In genomic region chr22:27378994-27379393, GRCh38 we compare ENCODE assay signal across 16 cellular contexts.
A peak's percentile ranks its signal among the peaks of the same experiment; 100 is the strongest.
DNase-seq lines count a peak whose midpoint lies in the region; TF ChIP-seq lines count a peak whose summit lies in the region.
"Had no signal": no experiment of that assay in that cellular context is flagged by ENCODE, and none has a peak within 500 bp of the region (broad histone marks: within the 10 kb centered on the region; RNA-seq: fewer than 3 reads in every experiment).

No MANE protein-coding gene starts in this region.

- peaks cover 57% of the 10 kb centered on the region for H3K4me1 Mint-ChIP-seq in brain
- H3K4me1 Mint-ChIP-seq in osteocyte (ENCODE audit: unreplicated experiment): peaks cover 27% of the 10 kb centered on the region
- H3K4me1 Mint-ChIP-seq: CD4-positive, CD25-positive, alpha-beta regulatory T cell had no signal

- no peak overlapping the region; the same call in 1 of the 2 replicates for H3K27ac ChIP-seq in BLaER1
- H3K27ac ChIP-seq: HL-60 had no signal

- H3K9me3 ChIP-seq in BLaER1: peaks cover 10% of the 10 kb centered on the region

- H3K27ac Mint-ChIP-seq in brain (peak overlapping the region in 4 of 5 experiments; percentile 19 to 87 (median 58)), osteocyte (ENCODE audit: unreplicated experiment) (peak overlapping the region; percentile 78)
- H3K27ac Mint-ChIP-seq: CD4-positive, CD25-positive, alpha-beta regulatory T cell had no signal

- H3K4me2 ChIP-seq in BLaER1: peak overlapping the region; percentile 94

- H3K4me3 Mint-ChIP-seq in brain (peak overlapping the region in 1 of 5 experiments; percentile 19), osteocyte (ENCODE audit: unreplicated experiment) (peak overlapping the region; percentile 35)
- H3K4me3 Mint-ChIP-seq: CD4-positive, CD25-positive, alpha-beta regulatory T cell had no signal

- no peaks in the 10 kb centered on the region for H3K36me3 ChIP-seq in BLaER1
- H3K36me3 ChIP-seq: HAP-1 had no signal

- H3K27me3 Mint-ChIP-seq in brain: peaks cover 15% of the 10 kb centered on the region
- no peaks in the 10 kb centered on the region for H3K27me3 Mint-ChIP-seq in osteocyte (ENCODE audit: unreplicated experiment)

- peaks cover 4% of the 10 kb centered on the region for H3K36me3 Mint-ChIP-seq in brain
- H3K36me3 Mint-ChIP-seq in osteocyte (ENCODE audit: unreplicated experiment): peaks cover 2% of the 10 kb centered on the region
- H3K36me3 Mint-ChIP-seq: CD4-positive, CD25-positive, alpha-beta regulatory T cell had no signal

- peak overlapping the region; percentile 12; the same call in 1 of the 2 replicates for H3K9ac ChIP-seq in BLaER1

- H3K27me3 ChIP-seq in BLaER1: no peaks in the 10 kb centered on the region

- H3K9me3 Mint-ChIP-seq in brain (peaks cover 3 to 21% (median 16%) of the 10 kb centered on the region in 5 experiments), osteocyte (ENCODE audit: unreplicated experiment) (no peaks in the 10 kb centered on the region)

- DNase-seq in NCI-H1694 treated with DMSO at 0.1 percent for 48 hours (lab: John Stamatoyannopoulos, UW): peak; percentile 47
- peak; percentile 46 for DNase-seq in osteocyte (ENCODE audit: extremely low spot score, unreplicated experiment)
- no peak for DNase-seq in glomerular visceral epithelial cell (ENCODE audit: extremely low spot score)
- no peak for DNase-seq in activated T-cell treated with anti-CD3 and anti-CD28 coated beads for 4 hours
- DNase-seq in activated naive CD4-positive, alpha-beta T cell (lab: John Stamatoyannopoulos, UW): no peak
- DNase-seq: ACHN; AML-193; CD4-positive, CD25-positive, alpha-beta regulatory T cell; DMS79; NCI-H226; NCI-H524 treated with DMSO at 0.1 percent for 48 hours; SIG-M5 had no signal

- H4K20me1 ChIP-seq in BLaER1: no peaks in the 10 kb centered on the region

- no peak for TF ChIP-seq CTCF in brain (conservative IDR thresholded peaks at IDR 0.05)
- no peak for TF ChIP-seq CTCF in osteocyte (IDR thresholded peaks at IDR 0.05)

- peak overlapping the region; percentile 12; the same call in 1 of the 2 replicates for H3K4me3 ChIP-seq in BLaER1
- H3K4me3 ChIP-seq: HAP-1 had no signal

- H3K4me1 ChIP-seq in BLaER1: peaks cover 67% of the 10 kb centered on the region

Comparison
In these comparisons a context has a peak if more than half of its experiments do, and no peak if none do; other contexts are left out.
1. DNase-seq: peak in NCI-H1694 treated with DMSO at 0.1 percent for 48 hours (single experiment) and osteocyte (single experiment); none in glomerular visceral epithelial cell (single experiment), activated T-cell treated with anti-CD3 and anti-CD28 coated beads for 4 hours (single experiment) and activated naive CD4-positive, alpha-beta T cell (0 of 4).